In the genomic region with DNA sequence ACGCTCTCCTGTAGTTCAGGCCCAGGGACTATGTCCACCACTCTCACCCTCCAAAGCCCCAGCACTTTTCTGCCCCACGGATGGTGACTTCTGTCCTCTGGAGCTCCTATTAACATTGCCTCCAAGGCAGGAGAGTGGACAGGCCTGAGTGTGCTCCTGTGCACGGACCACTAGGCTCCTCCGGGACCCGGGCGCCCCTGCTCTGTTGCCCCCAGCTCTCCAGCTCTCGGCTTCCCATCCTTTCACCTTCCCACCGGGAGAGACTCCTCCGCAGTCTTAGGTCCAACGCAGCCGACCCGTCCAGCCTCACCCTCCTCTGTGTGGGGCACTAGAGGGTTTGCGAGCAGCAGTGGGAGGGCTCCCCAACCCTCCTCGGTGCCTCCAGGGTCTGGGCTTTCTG, we compare ENCODE assay signal across 2 cellular contexts.
TF ChIP-seq lines count a peak whose summit lies in the region.

No MANE protein-coding gene starts in this region.

TF ChIP-seq in K562, 482 proteins besides CTCF, POLR2A, EP300 and RAD21:
- TF ChIP-seq POLR2AphosphoS5 (IDR thresholded peaks at IDR 0.05; ENCODE audit: control insufficient read depth, insufficient read depth, low read depth, low read length) (peak; percentile 5; the same call in 1 of the 2 replicates), CSDE1 (IDR thresholded peaks at IDR 0.05) (no peak)
- TF ChIP-seq, protein P1, sequence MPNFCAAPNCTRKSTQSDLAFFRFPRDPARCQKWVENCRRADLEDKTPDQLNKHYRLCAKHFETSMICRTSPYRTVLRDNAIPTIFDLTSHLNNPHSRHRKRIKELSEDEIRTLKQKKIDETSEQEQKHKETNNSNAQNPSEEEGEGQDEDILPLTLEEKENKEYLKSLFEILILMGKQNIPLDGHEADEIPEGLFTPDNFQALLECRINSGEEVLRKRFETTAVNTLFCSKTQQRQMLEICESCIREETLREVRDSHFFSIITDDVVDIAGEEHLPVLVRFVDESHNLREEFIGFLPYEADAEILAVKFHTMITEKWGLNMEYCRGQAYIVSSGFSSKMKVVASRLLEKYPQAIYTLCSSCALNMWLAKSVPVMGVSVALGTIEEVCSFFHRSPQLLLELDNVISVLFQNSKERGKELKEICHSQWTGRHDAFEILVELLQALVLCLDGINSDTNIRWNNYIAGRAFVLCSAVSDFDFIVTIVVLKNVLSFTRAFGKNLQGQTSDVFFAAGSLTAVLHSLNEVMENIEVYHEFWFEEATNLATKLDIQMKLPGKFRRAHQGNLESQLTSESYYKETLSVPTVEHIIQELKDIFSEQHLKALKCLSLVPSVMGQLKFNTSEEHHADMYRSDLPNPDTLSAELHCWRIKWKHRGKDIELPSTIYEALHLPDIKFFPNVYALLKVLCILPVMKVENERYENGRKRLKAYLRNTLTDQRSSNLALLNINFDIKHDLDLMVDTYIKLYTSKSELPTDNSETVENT (CRISPR knock-in tag; IDR thresholded peaks at IDR 0.05): no peak

TF ChIP-seq in HepG2, 621 proteins besides CTCF, POLR2A, EP300 and RAD21:
- peak; percentile 75 for TF ChIP-seq AGO2 (optimal IDR thresholded peaks at IDR 0.05; ENCODE audit: low read depth, low read length)
- no peak for TF ChIP-seq ZNF781 (CRISPR knock-in tag; IDR thresholded peaks at IDR 0.05; ENCODE audit: borderline replicate concordance, not compliant biosample characterization)
- peak; percentile 38 for TF ChIP-seq AGO1 (IDR thresholded peaks at IDR 0.05; ENCODE audit: low read depth, low read length, poor library complexity, severe bottlenecking)
- TF ChIP-seq RBM22 (optimal IDR thresholded peaks at IDR 0.05; ENCODE audit: low read length): peak; percentile 10
